Comparison of ENCODE assay signal across 17 cellular contexts in genomic region chr5:52707626-52708025, GRCh38.
"Had no signal": no experiment of that assay in that cellular context is flagged by ENCODE, and none has a peak within 500 bp of the region (broad histone marks: within the 10 kb centered on the region; RNA-seq: fewer than 3 reads in every experiment).

No MANE protein-coding gene starts in this region.

- FAIRE-seq: endometrium, kidney had no signal

- H3K36me3 Mint-ChIP-seq: activated naive CD4-positive, alpha-beta T cell treated with anti-CD3 and anti-CD28 coated beads, Interleukin-2, amount 50 U/mL, for 24 hours; stimulated activated naive B cell treated with anti-CD40 and anti-IgM and Interleukin-4, amounts not matched to agents 10 μg/mL and 1 μg/mL and 100 μg/mL, for 72 hours had no signal

- H3K9me3 Mint-ChIP-seq: activated naive CD4-positive, alpha-beta T cell treated with anti-CD3 and anti-CD28 coated beads, Interleukin-2, amount 50 U/mL, for 24 hours; central memory CD8-positive, alpha-beta T cell; stimulated activated naive B cell treated with anti-CD40 and anti-IgM and Interleukin-4, amounts not matched to agents 10 μg/mL and 1 μg/mL and 100 μg/mL, for 72 hours had no signal

- H3K27ac ChIP-seq: ascending aorta, coronary artery, ovary, sigmoid colon had no signal

- H3K27ac Mint-ChIP-seq: activated naive CD4-positive, alpha-beta T cell treated with anti-CD3 and anti-CD28 coated beads, Interleukin-2, amount 50 U/mL, for 24 hours; stimulated activated naive B cell treated with anti-CD40 and anti-IgM and Interleukin-4, amounts not matched to agents 10 μg/mL and 1 μg/mL and 100 μg/mL, for 72 hours had no signal

- H3K36me3 ChIP-seq: ascending aorta, left ventricle myocardium inferior, ovary, sigmoid colon had no signal

- ATAC-seq: activated CD4-positive, CD25-positive, alpha-beta regulatory T cell treated with anti-CD3 and anti-CD28 coated beads, Interleukin-2, amount 50 U/mL, for 24 hours; stimulated activated naive B cell treated with anti-CD40 and anti-IgM and Interleukin-4, amounts not matched to agents 10 μg/mL and 1 μg/mL and 100 μg/mL, for 72 hours had no signal

- H3K27me3 ChIP-seq: ascending aorta, ovary, sigmoid colon had no signal

- H3K9me3 ChIP-seq: ascending aorta, left ventricle myocardium inferior, ovary, sigmoid colon had no signal

- H3K4me1 Mint-ChIP-seq: stimulated activated naive B cell treated with anti-CD40 and anti-IgM and Interleukin-4, amounts not matched to agents 10 μg/mL and 1 μg/mL and 100 μg/mL, for 72 hours had no signal

- H3K27me3 Mint-ChIP-seq: activated naive CD4-positive, alpha-beta T cell treated with anti-CD3 and anti-CD28 coated beads, Interleukin-2, amount 50 U/mL, for 24 hours; central memory CD8-positive, alpha-beta T cell; stimulated activated naive B cell treated with anti-CD40 and anti-IgM and Interleukin-4, amounts not matched to agents 10 μg/mL and 1 μg/mL and 100 μg/mL, for 72 hours had no signal

- H3K4me3 Mint-ChIP-seq: activated naive CD4-positive, alpha-beta T cell treated with anti-CD3 and anti-CD28 coated beads, Interleukin-2, amount 50 U/mL, for 24 hours; central memory CD8-positive, alpha-beta T cell; stimulated activated naive B cell treated with anti-CD40 and anti-IgM and Interleukin-4, amounts not matched to agents 10 μg/mL and 1 μg/mL and 100 μg/mL, for 72 hours had no signal

- DNase-seq: activated CD4-positive, alpha-beta T cell treated with anti-CD3 and anti-CD28 coated beads, Interleukin-2, amount 50 U/mL, for 1 hour; activated CD8-positive, alpha-beta memory T cell treated with anti-CD3 and anti-CD28 coated beads, Interleukin-2, amount 50 U/mL, for 4 hours; activated effector memory CD4-positive, alpha-beta T cell treated with anti-CD3 and anti-CD28 coated beads, Interleukin-2, amount 50 U/mL, for 16 hours; activated T-cell treated with anti-CD3 and anti-CD28 coated beads, Interleukin-2, amount 50 U/mL, for 48 hours; erythroblast; foreskin melanocyte; kidney; left ventricle myocardium inferior; ovary; sigmoid colon; stimulated activated naive B cell treated with anti-CD40 and anti-IgM and Interleukin-4, amounts not matched to agents 10 μg/mL and 1 μg/mL and 100 μg/mL, for 72 hours had no signal

- H3K4me3 ChIP-seq: ascending aorta, coronary artery, left ventricle myocardium inferior, ovary, sigmoid colon had no signal
